In genomic region chr13:76886292-76887061, GRCh38 we compare ENCODE assay signal across 8 cellular contexts. TPM values are rescaled to one million over a fixed set of nuclear protein-coding genes. Genes with fewer than 3 reads are reported as not detected.
DNase-seq lines count a peak whose midpoint lies in the region; ATAC-seq and TF ChIP-seq lines count a peak whose summit lies in the region.

TSS of gene KCTD12 (minus strand) at chr13:76886405. CDS start at chr13:76886148, 257 bp downstream.

- no peak within 1 kb of the TSS for H3K9ac ChIP-seq in endodermal cell (ENCODE audit: extremely low read depth, low read length, poor library complexity, severe bottlenecking)

- H3K4me1 ChIP-seq in endodermal cell (ENCODE audit: control insufficient read depth, insufficient read depth, low read length) (no peaks in the 10 kb centered on the region), mesodermal cell (ENCODE audit: control insufficient read depth, insufficient read depth, low read length, poor library complexity, severe bottlenecking) (peaks cover 5% of the 10 kb centered on the region)

- DNase-seq in AG09319 (ENCODE audit: extremely low read depth, low read depth) (peak; percentile 73), NCI-H748 treated with DMSO at 0.1 percent for 48 hours (lab: John Stamatoyannopoulos, UW) (peak; percentile 64), endodermal cell (peak; percentile 87)
- peak; percentile 49 for DNase-seq in activated CD8-positive, alpha-beta memory T cell treated with anti-CD3 and anti-CD28 coated beads, Interleukin-2, amount 50 U/mL, for 1 hour (ENCODE audit: extremely low read depth)
- peak; percentile 54 for DNase-seq in stimulated activated CD8-positive, alpha-beta memory T cell treated with anti-CD3 and anti-CD28 coated beads, Interleukin-15, amount 100 ng/mL, for 1 hour (ENCODE audit: low read depth)

- peak within 1 kb of the TSS; percentile 67 for H3K4me3 Mint-ChIP-seq in endodermal cell

- H3K4me1 Mint-ChIP-seq in endodermal cell: peaks cover 10% of the 10 kb centered on the region

- H3K9me3 ChIP-seq in endodermal cell (ENCODE audit: control insufficient read depth, low read length) (no peaks in the 10 kb centered on the region), mesodermal cell (ENCODE audit: control insufficient read depth, low read length) (no peaks in the 10 kb centered on the region)

- no peaks in the 10 kb centered on the region for H3K9me3 Mint-ChIP-seq in endodermal cell

- no peaks in the 10 kb centered on the region for H3K36me3 ChIP-seq in endodermal cell (ENCODE audit: control insufficient read depth, insufficient read depth, low read length)
- peaks cover 4% of the 10 kb centered on the region for H3K36me3 ChIP-seq in mesodermal cell (ENCODE audit: control insufficient read depth, insufficient read depth, low read length)

- TF ChIP-seq CTCF in AG09319 (IDR thresholded peaks at IDR 0.05; ENCODE audit: low read depth, low read length) (peak; percentile 14), endodermal cell (conservative IDR thresholded peaks at IDR 0.05) (peak; percentile 62)

- no peak within 1 kb of the TSS for H3K27ac Mint-ChIP-seq in endodermal cell

- WGBS in endodermal cell (ENCODE audit: insufficient coverage in 1 of 2, insufficient read length in 1 of 2), 2 experiments: 0 to 1% methylated on average over 11 to 82 of the region's 82 CpGs
- WGBS in mesodermal cell (ENCODE audit: insufficient coverage in 2 of 2), 2 experiments: 0% methylated on average over 41 to 47 of the region's 82 CpGs

- ATAC-seq in GM18873 (IDR thresholded peaks at IDR 0.05; ENCODE audit: low FRiP score, unreplicated experiment) (peak; percentile 59), HG03108 (IDR thresholded peaks at IDR 0.05; ENCODE audit: unreplicated experiment) (peak; percentile 61)

- no peaks in the 10 kb centered on the region for H3K36me3 Mint-ChIP-seq in endodermal cell (ENCODE audit: low read depth)

- peaks cover 83% of the 10 kb centered on the region for H3K27me3 ChIP-seq in endodermal cell (ENCODE audit: control insufficient read depth, insufficient read depth, low read length, poor library complexity, severe bottlenecking)

- H3K27ac ChIP-seq in endodermal cell (ENCODE audit: low read depth, low read length): no peak within 1 kb of the TSS
- H3K27ac ChIP-seq in mesodermal cell (ENCODE audit: low read depth, low read length, severe bottlenecking): peak within 1 kb of the TSS; percentile 69

- H3K4me3 ChIP-seq in endodermal cell (ENCODE audit: low read length) (peak within 1 kb of the TSS; percentile 76), mesodermal cell (ENCODE audit: extremely low read depth, insufficient read depth, low read length, poor library complexity, severe bottlenecking) (peak within 1 kb of the TSS; percentile 67)

- H3K27me3 Mint-ChIP-seq in endodermal cell (ENCODE audit: insufficient read depth): peaks cover 73% of the 10 kb centered on the region

RNA-seq across cellular contexts. Expression of gene KCTD12, which starts in this region (rescaled TPM):
- 1 to 10 TPM; 1.3 to 2.6 TPM for total RNA-seq in endodermal cell
- 13.8 TPM for polyA plus RNA-seq in endodermal cell (2013, experiment 1 of 2)
- polyA plus RNA-seq in endodermal cell (2013, experiment 2 of 2): 11.3 TPM
- 93.0 TPM for polyA plus RNA-seq in mesodermal cell (2013, experiment 1 of 2)
- polyA plus RNA-seq in mesodermal cell (2013, experiment 2 of 2): 111 TPM
